ENCODE assay signal across 20 cellular contexts in genomic region chr3:95750097-95750496, GRCh38.
DNase-seq lines count a peak whose midpoint lies in the region; FAIRE-seq and TF ChIP-seq lines count a peak whose summit lies in the region.
"Had no signal": no experiment of that assay in that cellular context is flagged by ENCODE, and none has a peak within 500 bp of the region (broad histone marks: within the 10 kb centered on the region; RNA-seq: fewer than 3 reads in every experiment).

No MANE protein-coding gene starts in this region.

- CTCF ChIA-PET in MCF 10A (lab: Yijun Ruan, JAX) = interaction anchor here (1.2 kb wide), 1 partner anchor 10 kb away, joined by 3 read pairs; no protein-coding TSS in a partner anchor

- intact Hi-C loops in MCF 10A (cut with micrococcal nuclease) = no loop called here

- DNase-seq in DMS 273 (lab: John Stamatoyannopoulos, UW; ENCODE audit: unreplicated experiment) (peak; percentile 44), NCI-H2081 treated with DMSO at 0.1 percent for 48 hours (lab: John Stamatoyannopoulos, UW) (peak; percentile 60), RCC 7860 (ENCODE audit: low spot score) (no peak), left kidney (ENCODE audit: low read depth, low spot score) (peak; percentile 34), epidermal melanocyte (ENCODE audit: insufficient read length, low spot score) (no peak), NCI-H146 (lab: John Stamatoyannopoulos, UW) (no peak), MCF 10A (ENCODE audit: unreplicated experiment) (no peak)
- DNase-seq: CD8-positive, alpha-beta T cell; DND-41; GM23248; HCEC 1CT; Kasumi-1; MM.1S; NCI-H1092; NCI-H1694; NCI-H2107; PC-3 had no signal

- POLR2A ChIA-PET in MCF 10A (lab: Yijun Ruan, JAX) = no interaction called here

- peak; percentile 77 for FAIRE-seq in RCC 7860 (lab: Jason Lieb, UNC)
- FAIRE-seq: D721Med had no signal

- peaks cover 42% of the 10 kb centered on the region for H3K27me3 Mint-ChIP-seq in MCF 10A (ENCODE audit: insufficient read depth, unreplicated experiment)
- H3K27me3 Mint-ChIP-seq: IgD-negative memory B cell had no signal

- H3K4me3 Mint-ChIP-seq in MCF 10A (ENCODE audit: unreplicated experiment) = no peak overlapping the region
- H3K4me3 Mint-ChIP-seq: CD8-positive, alpha-beta T cell; IgD-negative memory B cell; T-helper 1 cell treated with Interleukin-12 subunit alpha and Interleukin-12 subunit beta and Interleukin-4 antibody, amounts not matched to agents 30 μg/mL and 1 μg/mL, for 36 hours had no signal

- no TSS peak for BruUV-seq in MCF 10A (replicated peaks; lab: Mats Ljungman, UMichigan)

- H3K36me3 Mint-ChIP-seq in MCF 10A (ENCODE audit: insufficient read depth, unreplicated experiment) = no peaks in the 10 kb centered on the region
- H3K36me3 Mint-ChIP-seq: CD8-positive, alpha-beta T cell; IgD-negative memory B cell had no signal

- no peak overlapping the region for H3K27ac Mint-ChIP-seq in MCF 10A (ENCODE audit: low read depth, unreplicated experiment)
- H3K27ac Mint-ChIP-seq: CD8-positive, alpha-beta T cell; IgD-negative memory B cell; T-helper 1 cell treated with Interleukin-12 subunit alpha and Interleukin-12 subunit beta and Interleukin-4 antibody, amounts not matched to agents 30 μg/mL and 1 μg/mL, for 36 hours had no signal

- H3K4me1 Mint-ChIP-seq in MCF 10A (ENCODE audit: insufficient read depth, unreplicated experiment) = no peaks in the 10 kb centered on the region
- H3K4me1 Mint-ChIP-seq: IgD-negative memory B cell had no signal

- H3K9me3 Mint-ChIP-seq in MCF 10A (ENCODE audit: unreplicated experiment) = no peaks in the 10 kb centered on the region
- H3K9me3 Mint-ChIP-seq: T-helper 1 cell treated with Interleukin-12 subunit alpha and Interleukin-12 subunit beta and Interleukin-4 antibody, amounts not matched to agents 30 μg/mL and 1 μg/mL, for 36 hours had no signal

- TF ChIP-seq CTCF in MCF 10A (IDR thresholded peaks at IDR 0.05; ENCODE audit: unreplicated experiment) = no peak

Comparison
In these comparisons a context has a peak if more than half of its experiments do, and no peak if none do; other contexts are left out.
1. DNase-seq: peak in DMS 273 (single experiment), NCI-H2081 treated with DMSO at 0.1 percent for 48 hours (single experiment) and left kidney (single experiment); none in RCC 7860 (single experiment), epidermal melanocyte (single experiment), NCI-H146 (single experiment) and MCF 10A (single experiment).